ENCODE assay signal across 8 cellular contexts in genomic region chr10:101014966-101015581, GRCh38. TPM values are rescaled to one million over a fixed set of nuclear protein-coding genes. Genes with fewer than 3 reads are reported as not detected.
DNase-seq lines count a peak whose midpoint lies in the region; ATAC-seq and TF ChIP-seq lines count a peak whose summit lies in the region.
"Had no signal": no experiment of that assay in that cellular context is flagged by ENCODE, and none has a peak within 500 bp of the region (broad histone marks: within the 10 kb centered on the region; RNA-seq: fewer than 3 reads in every experiment).

No MANE protein-coding gene starts in this region.

- peak; percentile 22 for DNase-seq in activated naive CD4-positive, alpha-beta T cell treated with Interleukin-2 at 50 U/mL for 16 hours
- no peak for DNase-seq in activated naive CD4-positive, alpha-beta T cell treated with anti-CD3 and anti-CD28 coated beads for 36 hours
- peak; percentile 92 for DNase-seq in astrocyte of the spinal cord (ENCODE audit: low read depth, low spot score)
- DNase-seq in stimulated activated effector memory CD8-positive, alpha-beta T cell treated with anti-CD3 and anti-CD28 coated beads, Interleukin-12 subunit alpha, Interleukin-12 subunit beta, amount 100 ng/mL, for 72 hours (ENCODE audit: low spot score in 2 of 2) = no peak
- DNase-seq in 8988T = no peak
- DNase-seq: NCI-H510A had no signal

- no peak for TF ChIP-seq CTCF in astrocyte of the spinal cord (IDR thresholded peaks at IDR 0.05; ENCODE audit: low read depth, low read length)

- peaks cover 41% of the 10 kb centered on the region for H3K27me3 Mint-ChIP-seq in activated naive CD4-positive, alpha-beta T cell treated with anti-CD3 and anti-CD28 coated beads for 36 hours (ENCODE audit: low read depth)

- H3K4me3 ChIP-seq in astrocyte of the spinal cord (ENCODE audit: low read depth, low read length) = no peak overlapping the region
- H3K4me3 ChIP-seq: cardiac muscle cell had no signal

- H3K36me3 Mint-ChIP-seq in activated naive CD4-positive, alpha-beta T cell treated with anti-CD3 and anti-CD28 coated beads for 36 hours (ENCODE audit: low read depth) = no peaks in the 10 kb centered on the region
- H3K36me3 Mint-ChIP-seq in stimulated activated effector memory CD8-positive, alpha-beta T cell treated with anti-CD3 and anti-CD28 coated beads, Interleukin-12 subunit alpha, Interleukin-12 subunit beta, amount 100 ng/mL, for 72 hours = peaks cover 6% of the 10 kb centered on the region

- in situ Hi-C loops in astrocyte of the spinal cord (cut with HindIII; ENCODE audit: low sequenced_read_pairs) = no loop called here

- no peaks in the 10 kb centered on the region for H3K9me3 Mint-ChIP-seq in activated naive CD4-positive, alpha-beta T cell treated with anti-CD3 and anti-CD28 coated beads for 36 hours
- no peaks in the 10 kb centered on the region for H3K9me3 Mint-ChIP-seq in stimulated activated effector memory CD8-positive, alpha-beta T cell treated with anti-CD3 and anti-CD28 coated beads, Interleukin-12 subunit alpha, Interleukin-12 subunit beta, amount 100 ng/mL, for 72 hours

- intact Hi-C loops in activated naive CD4-positive, alpha-beta T cell treated with anti-CD3 and anti-CD28 coated beads for 36 hours (cut with micrococcal nuclease) = loop anchor here (1.0 to 5.0 kb wide), 7 partner anchors 16 to 582 kb away; partner anchors contain the start of genes LZTS2 and SEMA4G

- no peak overlapping the region for H3K27ac Mint-ChIP-seq in activated naive CD4-positive, alpha-beta T cell treated with anti-CD3 and anti-CD28 coated beads for 36 hours
- H3K27ac Mint-ChIP-seq in stimulated activated effector memory CD8-positive, alpha-beta T cell treated with anti-CD3 and anti-CD28 coated beads, Interleukin-12 subunit alpha, Interleukin-12 subunit beta, amount 100 ng/mL, for 72 hours = no peak overlapping the region

- peak; percentile 44 for ATAC-seq in stimulated activated effector memory CD8-positive, alpha-beta T cell treated with anti-CD3 and anti-CD28 coated beads, Interleukin-12 subunit alpha, Interleukin-12 subunit beta, amount 100 ng/mL, for 72 hours
- ATAC-seq in GM18511 (IDR thresholded peaks at IDR 0.05; ENCODE audit: unreplicated experiment) = no peak

- CTCF ChIA-PET in activated naive CD4-positive, alpha-beta T cell treated with anti-CD3 and anti-CD28 coated beads for 36 hours (lab: Charles Lee) = interaction anchor here (0.7 to 7.2 kb wide), 31 partner anchors 8 to 454 kb away, joined by 3 to 94 read pairs (median 5); partner anchors contain the start of genes LZTS2, PDZD7 and SFXN3

- H3K4me3 Mint-ChIP-seq in activated naive CD4-positive, alpha-beta T cell treated with anti-CD3 and anti-CD28 coated beads for 36 hours = no peak overlapping the region
- no peak overlapping the region for H3K4me3 Mint-ChIP-seq in stimulated activated effector memory CD8-positive, alpha-beta T cell treated with anti-CD3 and anti-CD28 coated beads, Interleukin-12 subunit alpha, Interleukin-12 subunit beta, amount 100 ng/mL, for 72 hours

- peaks cover 18% of the 10 kb centered on the region for H3K4me1 Mint-ChIP-seq in activated naive CD4-positive, alpha-beta T cell treated with anti-CD3 and anti-CD28 coated beads for 36 hours (ENCODE audit: low read depth)
- peaks cover 44% of the 10 kb centered on the region for H3K4me1 Mint-ChIP-seq in stimulated activated effector memory CD8-positive, alpha-beta T cell treated with anti-CD3 and anti-CD28 coated beads, Interleukin-12 subunit alpha, Interleukin-12 subunit beta, amount 100 ng/mL, for 72 hours

RNA-seq across cellular contexts. Expression of gene LZTS2, which starts 15.5 kb away (rescaled TPM):
- total RNA-seq in activated naive CD4-positive, alpha-beta T cell treated with anti-CD3 and anti-CD28 coated beads for 36 hours = 1 to 10 TPM; 8.3 to 8.9 TPM

RNA-seq across cellular contexts. Expression of gene PDZD7, which starts 15.9 kb away (rescaled TPM):
- under 1 TPM; 0.37 to 0.62 TPM for total RNA-seq in activated naive CD4-positive, alpha-beta T cell treated with anti-CD3 and anti-CD28 coated beads for 36 hours

RNA-seq across cellular contexts. Expression of gene SFXN3, which starts 16.0 kb away (rescaled TPM):
- 10 to 100 TPM; 15.7 to 17.1 TPM for total RNA-seq in activated naive CD4-positive, alpha-beta T cell treated with anti-CD3 and anti-CD28 coated beads for 36 hours

RNA-seq across cellular contexts. Expression of gene TWNK, which starts 27.7 kb away (rescaled TPM):
- 10 to 100 TPM; 10.4 to 11.4 TPM for total RNA-seq in activated naive CD4-positive, alpha-beta T cell treated with anti-CD3 and anti-CD28 coated beads for 36 hours

RNA-seq across cellular contexts. Expression of gene MRPL43, which starts 27.8 kb away (rescaled TPM):
- total RNA-seq in activated naive CD4-positive, alpha-beta T cell treated with anti-CD3 and anti-CD28 coated beads for 36 hours = 10 to 100 TPM; 45.0 to 47.3 TPM

Comparison
In these comparisons a context has a peak if more than half of its experiments do, and no peak if none do; other contexts are left out.
1. DNase-seq: peak in activated naive CD4-positive, alpha-beta T cell treated with Interleukin-2 at 50 U/mL for 16 hours (single experiment) and astrocyte of the spinal cord (single experiment); none in activated naive CD4-positive, alpha-beta T cell treated with anti-CD3 and anti-CD28 coated beads for 36 hours (single experiment), stimulated activated effector memory CD8-positive, alpha-beta T cell treated with anti-CD3 and anti-CD28 coated beads, Interleukin-12 subunit alpha, Interleukin-12 subunit beta, amount 100 ng/mL, for 72 hours (0 of 2) and 8988T (single experiment).